1 cellular context compared by ENCODE assay signal in the genomic region with DNA sequence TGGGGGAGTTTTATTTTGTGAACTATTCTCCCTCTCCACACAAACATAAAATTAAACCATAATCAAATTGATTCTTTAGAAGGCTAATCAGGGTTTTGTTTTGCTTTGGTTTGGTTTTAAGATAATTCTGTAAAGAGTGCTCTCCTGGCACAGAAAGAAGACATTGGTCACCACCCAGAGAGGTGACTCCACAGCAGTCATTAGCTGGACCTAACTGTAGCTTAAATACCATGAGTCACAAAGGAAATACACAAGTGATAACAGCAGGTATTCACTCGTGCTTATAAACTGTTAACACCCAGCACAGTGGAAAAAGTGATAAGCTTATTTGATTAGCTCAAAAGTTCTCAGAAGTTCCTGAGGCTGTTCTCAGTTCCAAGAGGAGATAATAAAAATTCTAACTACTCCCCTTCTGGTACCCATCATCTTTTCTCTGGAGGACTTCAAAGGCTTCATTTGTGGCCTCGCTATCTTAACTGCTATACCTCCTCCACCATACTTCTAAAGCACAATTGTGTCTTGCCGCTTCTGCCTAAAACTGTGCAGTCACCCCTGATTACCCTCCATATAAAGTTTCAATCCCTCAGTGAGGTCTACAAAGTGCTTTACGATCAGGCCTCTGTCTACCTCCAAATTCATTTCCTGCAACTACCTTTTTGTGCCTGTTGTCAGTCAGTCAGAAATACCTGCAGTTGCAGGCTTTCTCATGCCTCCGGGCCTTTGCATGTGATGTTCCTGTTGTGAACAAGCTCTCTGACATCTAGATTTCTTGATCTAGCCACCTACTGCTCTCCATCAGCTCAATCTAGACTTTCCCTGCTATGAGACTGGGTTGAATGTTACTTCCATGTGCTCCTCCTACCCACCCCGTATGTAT.
TF ChIP-seq lines count a peak whose summit lies in the region.

No MANE protein-coding gene starts in this region.

TF ChIP-seq in K562, 482 proteins besides CTCF, POLR2A, EP300 and RAD21 (continued from another document and continues in another):
- TF ChIP-seq NR3C1 (CRISPR knock-in tag; IDR thresholded peaks at IDR 0.05) (no peak), GTF2B (IDR thresholded peaks at IDR 0.05; ENCODE audit: extremely low read depth, insufficient read length) (no peak), ZNF263 (CRISPR knock-in tag; IDR thresholded peaks at IDR 0.05; ENCODE audit: borderline replicate concordance) (no peak), SRSF7 (optimal IDR thresholded peaks at IDR 0.05; ENCODE audit: low read depth, low read length) (no peak), SNRNP70 (optimal IDR thresholded peaks at IDR 0.05; ENCODE audit: low read depth, low read length) (no peak), NCOA4 (IDR thresholded peaks at IDR 0.05; ENCODE audit: partially characterized antibody) (no peak), BRD4 (IDR thresholded peaks at IDR 0.05) (no peak), FOXA3 (CRISPR knock-in tag; conservative IDR thresholded peaks at IDR 0.05 in 1 of 2, IDR thresholded peaks at IDR 0.05 in 1 of 2) (peak in 1 of 2 experiments; percentile 91; a peak in 2 of 4 replicates), NBN (IDR thresholded peaks at IDR 0.05; ENCODE audit: low read depth) (peak; percentile 60; the same call in 1 of the 2 replicates), ZNF77 (CRISPR knock-in tag; IDR thresholded peaks at IDR 0.05) (no peak), MXI1 (IDR thresholded peaks at IDR 0.05; ENCODE audit: low read depth, low read length) (no peak), ZNF133 (CRISPR knock-in tag; IDR thresholded peaks at IDR 0.05) (no peak), GTF2E2 (tag; IDR thresholded peaks at IDR 0.05) (no peak), GABPB1 (CRISPR knock-in tag; IDR thresholded peaks at IDR 0.05) (no peak), E2F8 (IDR thresholded peaks at IDR 0.05; ENCODE audit: low read depth, partially characterized antibody) (no peak), TSC22D4 (tag; IDR thresholded peaks at IDR 0.05) (no peak), ETV5 (CRISPR knock-in tag; IDR thresholded peaks at IDR 0.05; ENCODE audit: low read depth) (no peak), RB1 (IDR thresholded peaks at IDR 0.05; ENCODE audit: low read depth) (no peak), ZNF311 (CRISPR knock-in tag; IDR thresholded peaks at IDR 0.05) (no peak), ZNF3 (CRISPR knock-in tag; IDR thresholded peaks at IDR 0.05) (no peak), AFF1 (IDR thresholded peaks at IDR 0.05; ENCODE audit: low read depth in 1 of 2, partially characterized antibody in 2 of 2) (no peak), MYBL2 (IDR thresholded peaks at IDR 0.05; ENCODE audit: low read depth) (no peak; the same call in 1 of the 2 replicates), MYBL2 (CRISPR knock-in tag; IDR thresholded peaks at IDR 0.05; ENCODE audit: borderline replicate concordance) (no peak), SMAD3 (CRISPR knock-in tag; conservative IDR thresholded peaks at IDR 0.05) (no peak), RCOR1 (IDR thresholded peaks at IDR 0.05; ENCODE audit: borderline replicate concordance in 1 of 2, low read depth in 2 of 2, low read length in 2 of 2) (peak; percentile 56 to 89; a peak in 3 of 4 replicates), CREB3L1 (IDR thresholded peaks at IDR 0.05; ENCODE audit: borderline replicate concordance, low read depth) (no peak), MYC (IDR thresholded peaks at IDR 0.05; ENCODE audit: low read depth, low read length) (no peak), MYC (CRISPR knock-in tag; IDR thresholded peaks at IDR 0.05; ENCODE audit: borderline replicate concordance, low read depth) (no peak), POLR2H (tag; IDR thresholded peaks at IDR 0.05; ENCODE audit: low read depth) (no peak), MCM2 (IDR thresholded peaks at IDR 0.05; ENCODE audit: low read depth) (no peak), ZNF282 (CRISPR knock-in tag; IDR thresholded peaks at IDR 0.05) (no peak), IRF2 (CRISPR knock-in tag; IDR thresholded peaks at IDR 0.05) (no peak), PURB (CRISPR knock-in tag; IDR thresholded peaks at IDR 0.05; ENCODE audit: low read depth) (no peak), U2AF1 (optimal IDR thresholded peaks at IDR 0.05; ENCODE audit: low read depth, low read length) (no peak)
- TF ChIP-seq, protein P1, sequence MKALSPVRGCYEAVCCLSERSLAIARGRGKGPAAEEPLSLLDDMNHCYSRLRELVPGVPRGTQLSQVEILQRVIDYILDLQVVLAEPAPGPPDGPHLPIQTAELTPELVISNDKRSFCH (CRISPR knock-in tag; IDR thresholded peaks at IDR 0.05), result no peak
- TF ChIP-seq, protein P1 (tag; IDR thresholded peaks at IDR 0.05), result no peak
- TF ChIP-seq, protein P2, sequence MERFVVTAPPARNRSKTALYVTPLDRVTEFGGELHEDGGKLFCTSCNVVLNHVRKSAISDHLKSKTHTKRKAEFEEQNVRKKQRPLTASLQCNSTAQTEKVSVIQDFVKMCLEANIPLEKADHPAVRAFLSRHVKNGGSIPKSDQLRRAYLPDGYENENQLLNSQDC (CRISPR knock-in tag; IDR thresholded peaks at IDR 0.05), result no peak
- TF ChIP-seq, protein P3, sequence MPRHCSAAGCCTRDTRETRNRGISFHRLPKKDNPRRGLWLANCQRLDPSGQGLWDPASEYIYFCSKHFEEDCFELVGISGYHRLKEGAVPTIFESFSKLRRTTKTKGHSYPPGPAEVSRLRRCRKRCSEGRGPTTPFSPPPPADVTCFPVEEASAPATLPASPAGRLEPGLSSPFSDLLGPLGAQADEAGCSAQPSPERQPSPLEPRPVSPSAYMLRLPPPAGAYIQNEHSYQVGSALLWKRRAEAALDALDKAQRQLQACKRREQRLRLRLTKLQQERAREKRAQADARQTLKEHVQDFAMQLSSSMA (CRISPR knock-in tag; IDR thresholded peaks at IDR 0.05), result no peak
- TF ChIP-seq, protein P4, sequence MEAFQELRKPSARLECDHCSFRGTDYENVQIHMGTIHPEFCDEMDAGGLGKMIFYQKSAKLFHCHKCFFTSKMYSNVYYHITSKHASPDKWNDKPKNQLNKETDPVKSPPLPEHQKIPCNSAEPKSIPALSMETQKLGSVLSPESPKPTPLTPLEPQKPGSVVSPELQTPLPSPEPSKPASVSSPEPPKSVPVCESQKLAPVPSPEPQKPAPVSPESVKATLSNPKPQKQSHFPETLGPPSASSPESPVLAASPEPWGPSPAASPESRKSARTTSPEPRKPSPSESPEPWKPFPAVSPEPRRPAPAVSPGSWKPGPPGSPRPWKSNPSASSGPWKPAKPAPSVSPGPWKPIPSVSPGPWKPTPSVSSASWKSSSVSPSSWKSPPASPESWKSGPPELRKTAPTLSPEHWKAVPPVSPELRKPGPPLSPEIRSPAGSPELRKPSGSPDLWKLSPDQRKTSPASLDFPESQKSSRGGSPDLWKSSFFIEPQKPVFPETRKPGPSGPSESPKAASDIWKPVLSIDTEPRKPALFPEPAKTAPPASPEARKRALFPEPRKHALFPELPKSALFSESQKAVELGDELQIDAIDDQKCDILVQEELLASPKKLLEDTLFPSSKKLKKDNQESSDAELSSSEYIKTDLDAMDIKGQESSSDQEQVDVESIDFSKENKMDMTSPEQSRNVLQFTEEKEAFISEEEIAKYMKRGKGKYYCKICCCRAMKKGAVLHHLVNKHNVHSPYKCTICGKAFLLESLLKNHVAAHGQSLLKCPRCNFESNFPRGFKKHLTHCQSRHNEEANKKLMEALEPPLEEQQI (IDR thresholded peaks at IDR 0.05), result peak; percentile 67; the same call in 1 of the 2 replicates
- TF ChIP-seq, protein P5, sequence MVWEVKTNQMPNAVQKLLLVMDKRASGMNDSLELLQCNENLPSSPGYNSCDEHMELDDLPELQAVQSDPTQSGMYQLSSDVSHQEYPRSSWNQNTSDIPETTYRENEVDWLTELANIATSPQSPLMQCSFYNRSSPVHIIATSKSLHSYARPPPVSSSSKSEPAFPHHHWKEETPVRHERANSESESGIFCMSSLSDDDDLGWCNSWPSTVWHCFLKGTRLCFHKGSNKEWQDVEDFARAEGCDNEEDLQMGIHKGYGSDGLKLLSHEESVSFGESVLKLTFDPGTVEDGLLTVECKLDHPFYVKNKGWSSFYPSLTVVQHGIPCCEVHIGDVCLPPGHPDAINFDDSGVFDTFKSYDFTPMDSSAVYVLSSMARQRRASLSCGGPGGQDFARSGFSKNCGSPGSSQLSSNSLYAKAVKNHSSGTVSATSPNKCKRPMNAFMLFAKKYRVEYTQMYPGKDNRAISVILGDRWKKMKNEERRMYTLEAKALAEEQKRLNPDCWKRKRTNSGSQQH (CRISPR knock-in tag; IDR thresholded peaks at IDR 0.05), result no peak
- TF ChIP-seq, protein P6, sequence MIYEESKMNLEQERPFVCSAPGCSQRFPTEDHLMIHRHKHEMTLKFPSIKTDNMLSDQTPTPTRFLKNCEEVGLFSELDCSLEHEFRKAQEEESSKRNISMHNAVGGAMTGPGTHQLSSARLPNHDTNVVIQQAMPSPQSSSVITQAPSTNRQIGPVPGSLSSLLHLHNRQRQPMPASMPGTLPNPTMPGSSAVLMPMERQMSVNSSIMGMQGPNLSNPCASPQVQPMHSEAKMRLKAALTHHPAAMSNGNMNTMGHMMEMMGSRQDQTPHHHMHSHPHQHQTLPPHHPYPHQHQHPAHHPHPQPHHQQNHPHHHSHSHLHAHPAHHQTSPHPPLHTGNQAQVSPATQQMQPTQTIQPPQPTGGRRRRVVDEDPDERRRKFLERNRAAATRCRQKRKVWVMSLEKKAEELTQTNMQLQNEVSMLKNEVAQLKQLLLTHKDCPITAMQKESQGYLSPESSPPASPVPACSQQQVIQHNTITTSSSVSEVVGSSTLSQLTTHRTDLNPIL (CRISPR knock-in tag; IDR thresholded peaks at IDR 0.05), result no peak
- TF ChIP-seq, protein P7, sequence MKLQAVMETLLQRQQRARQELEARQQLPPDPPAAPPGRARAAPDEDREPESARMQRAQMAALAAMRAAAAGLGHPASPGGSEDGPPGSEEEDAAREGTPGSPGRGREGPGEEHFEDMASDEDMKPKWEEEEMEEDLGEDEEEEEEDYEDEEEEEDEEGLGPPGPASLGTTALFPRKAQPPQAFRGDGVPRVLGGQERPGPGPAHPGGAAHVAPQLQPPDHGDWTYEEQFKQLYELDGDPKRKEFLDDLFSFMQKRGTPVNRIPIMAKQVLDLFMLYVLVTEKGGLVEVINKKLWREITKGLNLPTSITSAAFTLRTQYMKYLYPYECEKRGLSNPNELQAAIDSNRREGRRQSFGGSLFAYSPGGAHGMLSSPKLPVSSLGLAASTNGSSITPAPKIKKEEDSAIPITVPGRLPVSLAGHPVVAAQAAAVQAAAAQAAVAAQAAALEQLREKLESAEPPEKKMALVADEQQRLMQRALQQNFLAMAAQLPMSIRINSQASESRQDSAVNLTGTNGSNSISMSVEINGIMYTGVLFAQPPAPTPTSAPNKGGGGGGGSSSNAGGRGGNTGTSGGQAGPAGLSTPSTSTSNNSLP (IDR thresholded peaks at IDR 0.05; ENCODE audit: borderline replicate concordance, low read depth, low read length), result peak; percentile 92
